In the genomic region with DNA sequence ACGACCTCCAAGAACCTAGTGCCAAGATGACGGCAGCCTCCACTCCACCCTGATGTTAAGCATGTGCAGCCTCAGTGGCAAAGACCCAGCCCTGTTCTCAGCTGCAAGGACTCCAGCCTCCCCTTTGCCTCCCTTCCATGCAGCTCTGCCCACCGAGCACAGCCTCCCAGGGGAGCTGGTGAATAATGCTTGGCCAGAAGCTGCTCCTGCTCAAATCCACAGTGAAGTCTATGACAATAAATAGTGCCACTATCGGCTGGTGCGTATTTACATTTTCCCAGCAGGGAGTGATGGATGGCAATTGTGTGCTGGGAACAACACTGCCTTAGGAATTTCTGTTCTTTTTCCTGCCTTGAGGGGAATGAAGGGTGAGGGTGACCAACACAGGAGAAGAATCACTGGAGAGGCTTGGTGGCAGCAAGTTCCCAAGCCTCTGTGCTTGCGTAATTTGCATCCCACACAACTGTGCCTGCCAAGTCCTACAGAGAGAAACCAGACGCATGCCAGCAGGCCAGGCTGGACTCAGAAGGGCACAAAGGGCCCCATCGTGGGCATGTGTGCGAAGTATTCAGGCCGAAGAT, we compare ENCODE assay signal across 10 cellular contexts. TPM values are rescaled to one million over a fixed set of nuclear protein-coding genes. Genes with fewer than 3 reads are reported as not detected.
DNase-seq lines count a peak whose midpoint lies in the region; ATAC-seq and TF ChIP-seq lines count a peak whose summit lies in the region.
"Had no signal": no experiment of that assay in that cellular context is flagged by ENCODE, and none has a peak within 500 bp of the region (broad histone marks: within the 10 kb centered on the region; RNA-seq: fewer than 3 reads in every experiment).

No MANE protein-coding gene starts in this region.

- H3K4me3 Mint-ChIP-seq in activated CD4-positive, alpha-beta T cell treated with anti-CD3 and anti-CD28 coated beads, Interleukin-2, amount 10 ng/mL, durations not matched to agents 7 days and 5 days: no peak overlapping the region

- H3K27ac ChIP-seq in coronary artery (peak overlapping the region; percentile 79 to 95), right lobe of liver (peak overlapping the region; percentile 34 to 56 (median 53)), temporal lobe (ENCODE audit: low read depth, low read length) (peak overlapping the region; percentile 59)
- H3K27ac ChIP-seq: hepatocyte had no signal

- no peak for TF ChIP-seq RAD21 in Ishikawa (IDR thresholded peaks at IDR 0.05; ENCODE audit: low read depth)

- intact Hi-C loops in right lobe of liver (cut with DNase I): no loop called here

- ATAC-seq in right lobe of liver: peak; percentile 89 to 96 (median 92)
- ATAC-seq in HG03378 (IDR thresholded peaks at IDR 0.05; ENCODE audit: unreplicated experiment): no peak

- TF ChIP-seq CTCF in coronary artery (IDR thresholded peaks at IDR 0.05) (no peak), right lobe of liver (IDR thresholded peaks at IDR 0.05) (no peak)

- DNase-seq in coronary artery (ENCODE audit: low spot score): peak; percentile 94
- peak; percentile 82 to 90 (median 86) for DNase-seq in right lobe of liver
- DNase-seq in stimulated activated CD8-positive, alpha-beta memory T cell treated with anti-CD3 and anti-CD28 coated beads, Interleukin-4, amount 100 ng/mL, for 48 hours: no peak
- no peak for DNase-seq in GM19240 (ENCODE audit: insufficient read length, low spot score)
- no peak for DNase-seq in activated CD4-positive, alpha-beta T cell treated with anti-CD3 and anti-CD28 coated beads, Interleukin-2, amount 10 ng/mL, durations not matched to agents 7 days and 5 days
- DNase-seq: NCI-H1105 had no signal

- peaks cover 0 to 14% (median 7%) of the 10 kb centered on the region in 4 donors for H3K4me1 ChIP-seq in right lobe of liver

- peaks cover 4% of the 10 kb centered on the region for H3K36me3 Mint-ChIP-seq in activated CD4-positive, alpha-beta T cell treated with anti-CD3 and anti-CD28 coated beads, Interleukin-2, amount 10 ng/mL, durations not matched to agents 7 days and 5 days (ENCODE audit: low read depth)

- H3K4me3 ChIP-seq in coronary artery (peak overlapping the region; percentile 45), right lobe of liver (no peak overlapping the region)
- H3K4me3 ChIP-seq: hepatocyte had no signal

- H3K27me3 Mint-ChIP-seq in activated CD4-positive, alpha-beta T cell treated with anti-CD3 and anti-CD28 coated beads, Interleukin-2, amount 10 ng/mL, durations not matched to agents 7 days and 5 days: no peaks in the 10 kb centered on the region

- H3K27ac Mint-ChIP-seq in activated CD4-positive, alpha-beta T cell treated with anti-CD3 and anti-CD28 coated beads, Interleukin-2, amount 10 ng/mL, durations not matched to agents 7 days and 5 days: no peak overlapping the region

- H3K36me3 ChIP-seq in right lobe of liver: no peaks in the 10 kb centered on the region

- peaks cover 7% of the 10 kb centered on the region for H3K9me3 Mint-ChIP-seq in activated CD4-positive, alpha-beta T cell treated with anti-CD3 and anti-CD28 coated beads, Interleukin-2, amount 10 ng/mL, durations not matched to agents 7 days and 5 days

- peaks cover 22% of the 10 kb centered on the region for H3K4me1 Mint-ChIP-seq in activated CD4-positive, alpha-beta T cell treated with anti-CD3 and anti-CD28 coated beads, Interleukin-2, amount 10 ng/mL, durations not matched to agents 7 days and 5 days

- CTCF ChIA-PET in activated CD4-positive, alpha-beta T cell treated with anti-CD3 and anti-CD28 coated beads, Interleukin-2, amount 10 ng/mL, durations not matched to agents 7 days and 5 days (lab: Charles Lee): interaction anchor here (0.6 to 2.9 kb wide), 5 partner anchors 8 to 23 kb away, joined by 3 to 15 read pairs (median 4); no protein-coding TSS in a partner anchor

- no peaks in the 10 kb centered on the region for H3K27me3 ChIP-seq in right lobe of liver
- H3K27me3 ChIP-seq: hepatocyte had no signal

- POLR2A ChIA-PET in activated CD4-positive, alpha-beta T cell treated with anti-CD3 and anti-CD28 coated beads, Interleukin-2, amount 10 ng/mL, durations not matched to agents 7 days and 5 days (lab: Charles Lee): no interaction called here

- no peak for TF ChIP-seq POLR2A in right lobe of liver (IDR thresholded peaks at IDR 0.05)

- H3K9me3 ChIP-seq in right lobe of liver: no peaks in the 10 kb centered on the region

- WGBS in right lobe of liver (ENCODE audit: insufficient coverage, low coverage, low lambda C conversion rate, missing lambda C conversion rate): 27% methylated on average over 8 of the region's 10 CpGs

- no peak for TF ChIP-seq EP300 in Ishikawa (IDR thresholded peaks at IDR 0.05; ENCODE audit: borderline replicate concordance)

TF ChIP-seq in Ishikawa, 13 proteins besides CTCF, POLR2A, EP300 and RAD21:
- TF ChIP-seq TEAD4 (IDR thresholded peaks at IDR 0.05) (0 out of 2 replicates have a peak, but pooled peaks have one; percentile 11), EGR1 (IDR thresholded peaks at IDR 0.05) (peak; percentile 44; the same call in 1 of the 2 replicates), CEBPB (IDR thresholded peaks at IDR 0.05) (peak; percentile 95), NFIC (IDR thresholded peaks at IDR 0.05) (peak; percentile 70), ZBTB7A (IDR thresholded peaks at IDR 0.05; ENCODE audit: low read depth) (no peak), TAF1 (IDR thresholded peaks at IDR 0.05; ENCODE audit: low read depth) (no peak), CREB1 (IDR thresholded peaks at IDR 0.05; ENCODE audit: low read depth) (peak; percentile 5; the same call in 1 of the 2 replicates)
- TF ChIP-seq, protein P1, sequence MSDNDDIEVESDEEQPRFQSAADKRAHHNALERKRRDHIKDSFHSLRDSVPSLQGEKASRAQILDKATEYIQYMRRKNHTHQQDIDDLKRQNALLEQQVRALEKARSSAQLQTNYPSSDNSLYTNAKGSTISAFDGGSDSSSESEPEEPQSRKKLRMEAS (IDR thresholded peaks at IDR 0.05): peak; percentile 59

RNA-seq across cellular contexts. Expression of a gene that starts 29.9 kb away (rescaled TPM):
- total RNA-seq in right lobe of liver (1 to 10 TPM; 1.0 to 6.5 (median 4.3) TPM), temporal lobe (4.4 TPM)
- total RNA-seq in activated CD4-positive, alpha-beta T cell treated with anti-CD3 and anti-CD28 coated beads, Interleukin-2, amount 10 ng/mL, durations not matched to agents 7 days and 5 days: 100 to 1,000 TPM; 196 to 216 TPM

RNA-seq across cellular contexts. Expression of a gene that starts 50.3 kb away (rescaled TPM):
- total RNA-seq in right lobe of liver (10 to 100 TPM in 5 of 6 experiments, 1 to 10 TPM in 1; 6.7 to 36.3 (median 17.8) TPM), temporal lobe (3.2 TPM)
- total RNA-seq in activated CD4-positive, alpha-beta T cell treated with anti-CD3 and anti-CD28 coated beads, Interleukin-2, amount 10 ng/mL, durations not matched to agents 7 days and 5 days: 1 to 10 TPM; 3.8 to 4.1 TPM

Comparison
In these comparisons a context has a peak if more than half of its experiments do, and no peak if none do; other contexts are left out.
1. DNase-seq: peak in coronary artery (single experiment) and right lobe of liver (3 of 3); none in stimulated activated CD8-positive, alpha-beta memory T cell treated with anti-CD3 and anti-CD28 coated beads, Interleukin-4, amount 100 ng/mL, for 48 hours (single experiment), GM19240 (single experiment) and activated CD4-positive, alpha-beta T cell treated with anti-CD3 and anti-CD28 coated beads, Interleukin-2, amount 10 ng/mL, durations not matched to agents 7 days and 5 days (single experiment).
2. RNA of a gene that starts 29.9 kb away (total RNA-seq): 196 to 216 TPM in activated CD4-positive, alpha-beta T cell treated with anti-CD3 and anti-CD28 coated beads, Interleukin-2, amount 10 ng/mL, durations not matched to agents 7 days and 5 days; 1.0 to 6.5 TPM in right lobe of liver and 4.4 TPM in temporal lobe (single experiment); every median in the first group is over 10 times any median in the second.
3. Peak in every context shown above with its lines, with median percentiles within 50 percentile points of each other: H3K27ac ChIP-seq.